In genomic region chr5:151775025-151775606, GRCh38 we compare ENCODE assay signal across 11 cellular contexts. TPM values are rescaled to one million over a fixed set of nuclear protein-coding genes. Genes with fewer than 3 reads are reported as not detected.
DNase-seq lines count a peak whose midpoint lies in the region; ATAC-seq and TF ChIP-seq lines count a peak whose summit lies in the region.
"Had no signal": no experiment of that assay in that cellular context is flagged by ENCODE, and none has a peak within 500 bp of the region (broad histone marks: within the 10 kb centered on the region; RNA-seq: fewer than 3 reads in every experiment).

No MANE protein-coding gene starts in this region.

- CTCF ChIA-PET in Calu3 (lab: Charles Lee): no interaction called here

- H3K9me3 Mint-ChIP-seq in Calu3 (ENCODE audit: low read depth, unreplicated experiment): no peaks in the 10 kb centered on the region
- H3K9me3 Mint-ChIP-seq in natural killer cell treated with Interleukin-12 subunit alpha and Interleukin-12 subunit beta and Interleukin-15 and Interleukin-18, amount 100 ng/mL, for 72 hours: no peaks in the 10 kb centered on the region

- H3K27ac Mint-ChIP-seq in Calu3 (ENCODE audit: unreplicated experiment): peak overlapping the region; percentile 66
- peak overlapping the region in 1 of 2 donors; percentile 41 for H3K27ac Mint-ChIP-seq in natural killer cell treated with Interleukin-12 subunit alpha and Interleukin-12 subunit beta and Interleukin-15 and Interleukin-18, amount 100 ng/mL, for 72 hours

- H3K4me1 Mint-ChIP-seq in Calu3 (ENCODE audit: low read depth, unreplicated experiment): peaks cover 49% of the 10 kb centered on the region
- H3K4me1 Mint-ChIP-seq in natural killer cell treated with Interleukin-12 subunit alpha and Interleukin-12 subunit beta and Interleukin-15 and Interleukin-18, amount 100 ng/mL, for 72 hours (ENCODE audit: low read depth in 2 of 2): peaks cover 53 to 65% of the 10 kb centered on the region in 2 donors

- no peaks in the 10 kb centered on the region for H3K36me3 Mint-ChIP-seq in Calu3 (ENCODE audit: insufficient read depth, unreplicated experiment)
- H3K36me3 Mint-ChIP-seq in natural killer cell treated with Interleukin-12 subunit alpha and Interleukin-12 subunit beta and Interleukin-15 and Interleukin-18, amount 100 ng/mL, for 72 hours: peaks cover 22% of the 10 kb centered on the region

- no peak for TF ChIP-seq CTCF in Calu3 (IDR thresholded peaks at IDR 0.05; ENCODE audit: unreplicated experiment)

- H3K4me3 ChIP-seq in HUES64 (ENCODE audit: low read length): peak overlapping the region; percentile 98; the same call in 1 of the 2 replicates
- H3K4me3 ChIP-seq in adipocyte (ENCODE audit: low read length): peak overlapping the region; percentile 96

- no peaks in the 10 kb centered on the region for H3K27me3 ChIP-seq in HUES64 (ENCODE audit: insufficient read depth, low read length)
- H3K27me3 ChIP-seq in adipocyte (replicated peaks; ENCODE audit: control insufficient read depth, insufficient read depth, low read length): no peaks in the 10 kb centered on the region
- H3K27me3 ChIP-seq: upper lobe of left lung had no signal

- intact Hi-C loops in Calu3 (cut with micrococcal nuclease; ENCODE audit: unreplicated experiment): loop anchor here (10.0 kb wide), 1 partner anchor 330 kb away; the partner anchor contains the start of gene SLC36A1
- intact Hi-C loops in left ventricle myocardium superior (cut with micrococcal nuclease): no loop called here

- no peak overlapping the region for H3K27ac ChIP-seq in HUES64 (ENCODE audit: low read depth, low read length)

- H3K4me3 Mint-ChIP-seq in Calu3 (ENCODE audit: low read depth, unreplicated experiment): no peak overlapping the region
- peak overlapping the region; percentile 82 for H3K4me3 Mint-ChIP-seq in natural killer cell treated with Interleukin-12 subunit alpha and Interleukin-12 subunit beta and Interleukin-15 and Interleukin-18, amount 100 ng/mL, for 72 hours

- no peaks in the 10 kb centered on the region for H3K27me3 Mint-ChIP-seq in Calu3 (ENCODE audit: unreplicated experiment)
- H3K27me3 Mint-ChIP-seq in natural killer cell treated with Interleukin-12 subunit alpha and Interleukin-12 subunit beta and Interleukin-15 and Interleukin-18, amount 100 ng/mL, for 72 hours: no peaks in the 10 kb centered on the region

- ATAC-seq in natural killer cell treated with Interleukin-12 subunit alpha and Interleukin-12 subunit beta and Interleukin-15 and Interleukin-18, amount 100 ng/mL, for 72 hours: no peak
- no peak for ATAC-seq in left ventricle myocardium superior

- DNase-seq in Calu3 (no peak), adipocyte (ENCODE audit: low read depth) (no peak), KG1 (lab: John Stamatoyannopoulos, UW) (no peak), NCI-H2171 (lab: John Stamatoyannopoulos, UW) (no peak), NCI-H2227 treated with DMSO at 0.1 percent for 48 hours (lab: John Stamatoyannopoulos, UW) (no peak), left ventricle myocardium superior (no peak)
- DNase-seq in natural killer cell treated with Interleukin-12 subunit alpha and Interleukin-12 subunit beta and Interleukin-15 and Interleukin-18, amount 100 ng/mL, for 72 hours (ENCODE audit: low spot score): no peak
- DNase-seq: NK-92 treated with Interleukin-12 subunit alpha and Interleukin-12 subunit beta, amount 100 ng/mL, for 24 hours; stimulated activated CD4-positive, alpha-beta T cell treated with anti-CD3 and anti-CD28 coated beads, Interleukin-12 subunit alpha, Interleukin-12 subunit beta, amount 100 ng/mL, for 4 hours; upper lobe of left lung had no signal

- WGBS in HUES64: 55% methylated on average over 3 of the region's 3 CpGs

- H3K9ac ChIP-seq in HUES64 (ENCODE audit: low read depth, low read length) (no peak overlapping the region), adipocyte (ENCODE audit: low read length) (peak overlapping the region; percentile 90)

- peaks cover 41% of the 10 kb centered on the region for H3K36me3 ChIP-seq in HUES64 (ENCODE audit: insufficient read depth, low read length)
- H3K36me3 ChIP-seq in adipocyte (ENCODE audit: control insufficient read depth, insufficient read depth, low read length, severe bottlenecking): peaks cover 19% of the 10 kb centered on the region

- no TSS peak for BruUV-seq in Calu3 (replicated peaks; lab: Mats Ljungman, UMichigan)

- peaks cover 50% of the 10 kb centered on the region for H3K4me1 ChIP-seq in HUES64 (ENCODE audit: insufficient read depth, low read length)
- H3K4me1 ChIP-seq in adipocyte (ENCODE audit: control insufficient read depth, insufficient read depth, low read length): peaks cover 44% of the 10 kb centered on the region

- H3K9me3 ChIP-seq in HUES64 (ENCODE audit: insufficient read depth, low read depth, low read length): no peaks in the 10 kb centered on the region
- no peaks in the 10 kb centered on the region for H3K9me3 ChIP-seq in adipocyte (ENCODE audit: control insufficient read depth, low read length)
- H3K9me3 ChIP-seq: upper lobe of left lung had no signal

RNA-seq across cellular contexts. Expression of gene G3BP1, which starts 3.4 kb away (rescaled TPM):
- total RNA-seq in Calu3 (2022) (356 and 393 TPM in 2 replicates), left ventricle myocardium superior (125 TPM)
- polyA plus RNA-seq in HUES64 (2013, experiment 1 of 2): 172 TPM
- 164 TPM for polyA plus RNA-seq in HUES64 (2013, experiment 2 of 2)
- total RNA-seq in natural killer cell treated with Interleukin-12 subunit alpha and Interleukin-12 subunit beta and Interleukin-15 and Interleukin-18, amount 100 ng/mL, for 72 hours: 100 to 1,000 TPM; 237 to 290 TPM

RNA-seq across cellular contexts. Expression of gene ATOX1, which starts 16.7 kb away (rescaled TPM):
- total RNA-seq in Calu3 (2022) (204 and 239 TPM in 2 replicates), left ventricle myocardium superior (63.2 TPM)
- 64.3 TPM for polyA plus RNA-seq in HUES64 (2013, experiment 1 of 2)
- polyA plus RNA-seq in HUES64 (2013, experiment 2 of 2): 83.1 TPM
- total RNA-seq in natural killer cell treated with Interleukin-12 subunit alpha and Interleukin-12 subunit beta and Interleukin-15 and Interleukin-18, amount 100 ng/mL, for 72 hours: 10 to 100 TPM; 60.0 to 84.9 TPM
